Comparison of ENCODE assay signal across 9 cellular contexts in genomic region chr20:13995841-13996240, GRCh38. TPM values are rescaled to one million over a fixed set of nuclear protein-coding genes. Genes with fewer than 3 reads are reported as not detected.
DNase-seq lines count a peak whose midpoint lies in the region; ATAC-seq and TF ChIP-seq lines count a peak whose summit lies in the region.
"Had no signal": no experiment of that assay in that cellular context is flagged by ENCODE, and none has a peak within 500 bp of the region (broad histone marks: within the 10 kb centered on the region; RNA-seq: fewer than 3 reads in every experiment).

No MANE protein-coding gene starts in this region.

- intact Hi-C loops in right cardiac atrium (cut with DNase I) (no loop called here), prostate gland (cut with DNase I) (loop anchor here (2.0 to 10.0 kb wide), 2 partner anchors 59 to 179 kb away; no protein-coding TSS in a partner anchor)

- H3K27me3 ChIP-seq in BJ (ENCODE audit: control insufficient read depth, insufficient read depth, low read length) (no peaks in the 10 kb centered on the region), right cardiac atrium (ENCODE audit: control insufficient read depth, insufficient read depth) (no peaks in the 10 kb centered on the region), prostate gland (replicated peaks; ENCODE audit: insufficient read depth) (no peaks in the 10 kb centered on the region)

- H3K27ac ChIP-seq in right cardiac atrium (ENCODE audit: low read length) (no peak overlapping the region), prostate gland (peak overlapping the region; percentile 71 to 73)

- TF ChIP-seq POLR2A in prostate gland (IDR thresholded peaks at IDR 0.05), result no peak

- ATAC-seq in right cardiac atrium (peak; percentile 69 to 71), HG03571 (IDR thresholded peaks at IDR 0.05; ENCODE audit: unreplicated experiment) (no peak)

- peaks cover 17% of the 10 kb centered on the region for H3K27me3 Mint-ChIP-seq in activated naive CD8-positive, alpha-beta T cell

- H3K4me3 ChIP-seq in BJ (ENCODE audit: low read depth, low read length), result peak overlapping the region; percentile 70
- H3K4me3 ChIP-seq in LNCaP clone FGC (ENCODE audit: low read depth, low read length), result peak overlapping the region; percentile 68
- peak overlapping the region; percentile 63 for H3K4me3 ChIP-seq in right cardiac atrium (ENCODE audit: low read length)
- H3K4me3 ChIP-seq in prostate gland, result peak overlapping the region; percentile 65 to 76

- H3K9me3 ChIP-seq in right cardiac atrium (ENCODE audit: control insufficient read depth, low read length), result no peaks in the 10 kb centered on the region
- no peaks in the 10 kb centered on the region for H3K9me3 ChIP-seq in prostate gland

- TF ChIP-seq CTCF in BJ (IDR thresholded peaks at IDR 0.05; ENCODE audit: insufficient read depth, low read depth, low read length) (no peak), LNCaP clone FGC (IDR thresholded peaks at IDR 0.05; ENCODE audit: control insufficient read depth, extremely low read depth, insufficient read depth) (no peak), prostate gland (IDR thresholded peaks at IDR 0.05) (peak in 1 of 4 experiments; percentile 4)

- no peaks in the 10 kb centered on the region for H3K36me3 ChIP-seq in BJ (ENCODE audit: control insufficient read depth, insufficient read depth, low read length)
- H3K36me3 ChIP-seq in prostate gland, result no peaks in the 10 kb centered on the region

- POLR2A ChIA-PET in BJ (lab: Charles Lee), result no interaction called here

- H3K4me1 ChIP-seq in right cardiac atrium (ENCODE audit: control insufficient read depth, insufficient read depth, low read length) (no peaks in the 10 kb centered on the region), prostate gland (replicated peaks) (no peaks in the 10 kb centered on the region)

- CTCF ChIA-PET in BJ (lab: Yijun Ruan, JAX), result interaction anchor here (1.1 kb wide), 1 partner anchor 11 kb away, joined by 3 read pairs; no protein-coding TSS in a partner anchor

- H3K4me1 Mint-ChIP-seq in activated naive CD8-positive, alpha-beta T cell (ENCODE audit: low read depth), result peaks cover 6% of the 10 kb centered on the region
- H3K4me1 Mint-ChIP-seq: central memory CD8-positive, alpha-beta T cell had no signal

- H3K4me3 Mint-ChIP-seq in activated naive CD8-positive, alpha-beta T cell, result peak overlapping the region; percentile 77
- H3K4me3 Mint-ChIP-seq: central memory CD8-positive, alpha-beta T cell had no signal

- under 1% methylated on average over 52 of the region's 52 CpGs for whole genome bisulfite sequencing in right cardiac atrium
- WGBS in prostate gland, result 4% methylated on average over 37 of the region's 52 CpGs

- H3K36me3 Mint-ChIP-seq in activated naive CD8-positive, alpha-beta T cell, result peaks cover 4% of the 10 kb centered on the region

- peaks cover 16% of the 10 kb centered on the region for H3K9me3 Mint-ChIP-seq in activated naive CD8-positive, alpha-beta T cell (ENCODE audit: low read depth)

- DNase-seq in BJ (ENCODE audit: low read depth) (no peak), LNCaP clone FGC (ENCODE audit: low read depth) (no peak), right cardiac atrium (peak; percentile 31 to 76 (median 67)), prostate gland (ENCODE audit: low spot score) (peak; percentile 52), epidermal melanocyte (ENCODE audit: insufficient read length, low spot score) (no peak), A172 (ENCODE audit: low spot score) (no peak)

- H3K27ac Mint-ChIP-seq in activated naive CD8-positive, alpha-beta T cell, result no peak overlapping the region

RNA-seq across cellular contexts. Expression of gene MACROD2, which starts 0.5 kb away (rescaled TPM):
- polyA plus RNA-seq in BJ (2011; rRNA removed) (0.47 and 1.3 TPM in 2 replicates), right cardiac atrium (0.61 TPM)
- polyA minus RNA-seq in BJ (2011; rRNA and poly(A)+ RNA removed), result 2.2 and 3.9 TPM in 2 replicates
- total RNA-seq in right cardiac atrium (1 to 10 TPM; 2.3 to 4.4 (median 3.1) TPM), prostate gland (10 to 100 TPM in 1 of 2 donors, 1 to 10 TPM in 1; 8.0 to 19.4 TPM)
- 0.02 and 0.46 TPM in 2 replicates for total RNA-seq in A172 (2014; rRNA removed; shearing (Covaris generic))

RNA-seq across cellular contexts. Expression of gene SEL1L2, which starts 5.4 kb away (rescaled TPM):
- 0.38 and 0.86 TPM in 2 replicates for polyA plus RNA-seq in BJ (2011; rRNA removed)
- polyA minus RNA-seq in BJ (2011; rRNA and poly(A)+ RNA removed), result 0.71 TPM in 1 of 2 replicates, not detected in the other
- total RNA-seq in right cardiac atrium, result not detected
- 1.1 TPM for polyA plus RNA-seq in right cardiac atrium
- under 1 TPM in 1 of 2 donors, not detected in 1; 0.28 TPM for total RNA-seq in prostate gland
- total RNA-seq in A172 (2014; rRNA removed; shearing (Covaris generic)), result not detected in 2 replicates

Comparison
In these comparisons a context has a peak if more than half of its experiments do, and no peak if none do; other contexts are left out.
1. DNase-seq: peak in right cardiac atrium (3 of 3) and prostate gland (single experiment); none in BJ (single experiment), LNCaP clone FGC (single experiment), epidermal melanocyte (single experiment) and A172 (single experiment).
2. Peak in every context shown above with its lines, with median percentiles within 50 percentile points of each other: H3K4me3 ChIP-seq.